In genomic region chr7:38335490-38336135, GRCh38 we compare ENCODE assay signal across 8 cellular contexts.
DNase-seq lines count a peak whose midpoint lies in the region; ATAC-seq and TF ChIP-seq lines count a peak whose summit lies in the region.

No MANE protein-coding gene starts in this region.

- H3K4me3 Mint-ChIP-seq in IgD-negative memory B cell, result peak overlapping the region in 2 of 4 donors; percentile 7 to 58

- peak; percentile 96 for ATAC-seq in GM21619 (IDR thresholded peaks at IDR 0.05; ENCODE audit: unreplicated experiment)

- H3K9ac ChIP-seq in parathyroid adenoma, result no peak overlapping the region

- peak; percentile 82 for TF ChIP-seq CTCF in parathyroid adenoma (IDR thresholded peaks at IDR 0.05)

- no peaks in the 10 kb centered on the region for H3K36me3 ChIP-seq in parathyroid adenoma (ENCODE audit: control insufficient read depth, insufficient read depth, low read length)

- DNase-seq in GDM1 (lab: John Stamatoyannopoulos, UW) (peak; percentile 89), SIG-M5 (lab: John Stamatoyannopoulos, UW) (peak; percentile 97), glomerular visceral epithelial cell (ENCODE audit: extremely low spot score) (peak; percentile 94), ureter (ENCODE audit: low spot score) (peak; percentile 76)
- DNase-seq in activated gamma-delta T cell treated with anti-CD3 and anti-CD28 coated beads, Interleukin-2, amount 50 U/mL, for 16 hours (ENCODE audit: low read depth), result peak; percentile 74

- no peak overlapping the region for H3K4me3 ChIP-seq in parathyroid adenoma (ENCODE audit: low read depth, low read length)

- H2AFZ ChIP-seq in parathyroid adenoma, result peak overlapping the region; percentile 74

- no peak overlapping the region for H3K27ac ChIP-seq in parathyroid adenoma

- H3K9me3 Mint-ChIP-seq in IgD-negative memory B cell, result no peaks in the 10 kb centered on the region

- no peaks in the 10 kb centered on the region for H3K79me2 ChIP-seq in parathyroid adenoma

- peaks cover 6 to 15% (median 11%) of the 10 kb centered on the region in 3 donors for H3K4me1 Mint-ChIP-seq in IgD-negative memory B cell

- peak overlapping the region in 2 of 3 donors; percentile 47 to 88 for H3K27ac Mint-ChIP-seq in IgD-negative memory B cell

- H3K4me1 ChIP-seq in parathyroid adenoma, result no peaks in the 10 kb centered on the region

- H3K27me3 ChIP-seq in parathyroid adenoma (ENCODE audit: control insufficient read depth, insufficient read depth, low read length), result no peaks in the 10 kb centered on the region

- no peaks in the 10 kb centered on the region for H3K9me3 ChIP-seq in parathyroid adenoma (ENCODE audit: control insufficient read depth, low read length)

- H3K4me2 ChIP-seq in parathyroid adenoma (ENCODE audit: low read length), result no peak overlapping the region

- no peaks in the 10 kb centered on the region for H3K36me3 Mint-ChIP-seq in IgD-negative memory B cell

- no peaks in the 10 kb centered on the region for H3K27me3 Mint-ChIP-seq in IgD-negative memory B cell
